In genomic region chr17:77480509-77481215, GRCh38 we compare ENCODE assay signal across 14 cellular contexts.
DNase-seq lines count a peak whose midpoint lies in the region; ATAC-seq and TF ChIP-seq lines count a peak whose summit lies in the region.
"Had no signal": no experiment of that assay in that cellular context is flagged by ENCODE, and none has a peak within 500 bp of the region (broad histone marks: within the 10 kb centered on the region; RNA-seq: fewer than 3 reads in every experiment).

No MANE protein-coding gene starts in this region.

- no peak overlapping the region for H4K8ac ChIP-seq in mesendoderm (ENCODE audit: low read depth, low read length)

- H3K4me3 Mint-ChIP-seq in WTC11: no peak overlapping the region

- no peaks in the 10 kb centered on the region for H3K27me3 Mint-ChIP-seq in WTC11 (ENCODE audit: low read depth)

- H3K36me3 Mint-ChIP-seq in WTC11: no peaks in the 10 kb centered on the region; the same call in none of the 2 replicates

- no peak overlapping the region for H2BK120ac ChIP-seq in mesendoderm (ENCODE audit: low read depth, low read length)

- H3K79me2 ChIP-seq in mesendoderm (ENCODE audit: control insufficient read depth, insufficient read depth, low read length): peaks cover 77% of the 10 kb centered on the region

- intact Hi-C loops in Right ventricle myocardium inferior (cut with DNase I): no loop called here
- intact Hi-C loops in left cardiac atrium (cut with DNase I): no loop called here

- no peak overlapping the region for H3K4me2 ChIP-seq in mesendoderm (ENCODE audit: low read length)

- peak overlapping the region; percentile 56 for H3K9ac ChIP-seq in mesendoderm (ENCODE audit: low read length)

- no peak overlapping the region for H4K5ac ChIP-seq in mesendoderm (ENCODE audit: low read length)

- H3K36me3 ChIP-seq in mesendoderm (ENCODE audit: control insufficient read depth, insufficient read depth, low read length): peaks cover 10% of the 10 kb centered on the region
- peaks cover 74% of the 10 kb centered on the region for H3K36me3 ChIP-seq in thymus (ENCODE audit: control insufficient read depth, insufficient read depth)

- peak; percentile 52 for DNase-seq in Right ventricle myocardium inferior (ENCODE audit: missing footprints)
- DNase-seq in left cardiac atrium: no peak
- DNase-seq in WTC11 (ENCODE audit: low spot score): no peak
- no peak for DNase-seq in mesendoderm
- no peak for DNase-seq in SIG-M5 (lab: John Stamatoyannopoulos, UW)
- no peak for DNase-seq in GM10266 (ENCODE audit: extremely low spot score)
- DNase-seq in SW480 (ENCODE audit: low spot score): no peak
- DNase-seq: brain microvascular endothelial cell, NCI-H2029 treated with DMSO at 0.1 percent for 48 hours, NCI-H526, T1000 had no signal

- H3K4me1 Mint-ChIP-seq in WTC11: peaks cover 49% of the 10 kb centered on the region

- ATAC-seq in Right ventricle myocardium inferior (no peak), left cardiac atrium (no peak), WTC11 (peak; percentile 8; the same call in 1 of the 2 replicates)
- ATAC-seq: left lobe of liver had no signal

- no peaks in the 10 kb centered on the region for H3K9me3 Mint-ChIP-seq in WTC11

- H3K4me3 ChIP-seq in mesendoderm (ENCODE audit: low read length): no peak overlapping the region
- no peak overlapping the region for H3K4me3 ChIP-seq in thymus (ENCODE audit: low read length)
- H3K4me3 ChIP-seq: thoracic aorta had no signal

- H3K27ac ChIP-seq in mesendoderm (ENCODE audit: low read depth, low read length) (peak overlapping the region; percentile 6), thymus (ENCODE audit: low read depth) (peak overlapping the region; percentile 32)
- H3K27ac ChIP-seq: brain microvascular endothelial cell, thoracic aorta had no signal

- WGBS in mesendoderm (ENCODE audit: extremely low coverage, insufficient coverage, low lambda C conversion rate): no CpG with 5 or more reads among the region's 25 CpGs
- 90% methylated on average over 25 of the region's 25 CpGs for WGBS in thymus

- H2BK15ac ChIP-seq in mesendoderm (replicated peaks; ENCODE audit: low read depth): no peak overlapping the region

- TF ChIP-seq CTCF in WTC11 (IDR thresholded peaks at IDR 0.05) (no peak), GM10266 (IDR thresholded peaks at IDR 0.05; ENCODE audit: control insufficient read depth, insufficient read depth, low read depth, missing control alignments) (no peak)

- no peak overlapping the region for H3K23ac ChIP-seq in mesendoderm (ENCODE audit: low read length)

- peak overlapping the region; percentile 59 for H3K56ac ChIP-seq in mesendoderm (ENCODE audit: low read length)

- H2AK5ac ChIP-seq in mesendoderm (ENCODE audit: low read length): no peak overlapping the region

- POLR2A ChIA-PET in WTC11 (lab: Charles Lee): interaction anchor here (1.2 kb wide), 1 partner anchor 29 kb away, joined by 3 read pairs; no protein-coding TSS in a partner anchor

- H3K18ac ChIP-seq in mesendoderm (ENCODE audit: low read length): no peak overlapping the region

- peaks cover 24% of the 10 kb centered on the region for H3K4me1 ChIP-seq in mesendoderm (ENCODE audit: control insufficient read depth, low read depth, low read length)
- peaks cover 12% of the 10 kb centered on the region for H3K4me1 ChIP-seq in thymus (ENCODE audit: control insufficient read depth, insufficient read depth, low read length)

- no peaks in the 10 kb centered on the region for H3K9me3 ChIP-seq in thymus (ENCODE audit: control insufficient read depth)
- H3K9me3 ChIP-seq: thoracic aorta had no signal

- H2BK5ac ChIP-seq in mesendoderm (ENCODE audit: low read length): no peak overlapping the region

- H3K4ac ChIP-seq in mesendoderm (ENCODE audit: low read depth, low read length): peak overlapping the region; percentile 44

- peaks cover 40% of the 10 kb centered on the region for H3K79me1 ChIP-seq in mesendoderm (ENCODE audit: low read length)

- 0 out of 2 replicates have a peak overlapping the region, but pooled peaks have one; percentile 36 for H3K27ac Mint-ChIP-seq in WTC11

- no peaks in the 10 kb centered on the region for H3K27me3 ChIP-seq in mesendoderm (ENCODE audit: insufficient read depth, low read length, poor library complexity)
- H3K27me3 ChIP-seq in thymus (ENCODE audit: control insufficient read depth, insufficient read depth): no peaks in the 10 kb centered on the region
- H3K27me3 ChIP-seq: brain microvascular endothelial cell had no signal

- CTCF ChIA-PET in WTC11 (lab: Charles Lee): interaction anchor here (3.4 kb wide), 1 partner anchor 51 kb away, joined by 11 read pairs; no protein-coding TSS in a partner anchor

TF ChIP-seq in WTC11, 78 proteins besides CTCF, POLR2A, EP300 and RAD21:
- TF ChIP-seq ZNF423 (CRISPR knock-in tag; IDR thresholded peaks at IDR 0.05) (0 out of 2 replicates have a peak, but pooled peaks have one; percentile 20), JUN (CRISPR knock-in tag; IDR thresholded peaks at IDR 0.05) (no peak), CDX4 (CRISPR knock-in tag; IDR thresholded peaks at IDR 0.05; ENCODE audit: borderline replicate concordance) (no peak), E2F5 (CRISPR knock-in tag; IDR thresholded peaks at IDR 0.05) (no peak), ATF6 (CRISPR knock-in tag; IDR thresholded peaks at IDR 0.05) (no peak), ZNF121 (CRISPR knock-in tag; IDR thresholded peaks at IDR 0.05) (peak; percentile 90)
